In the genomic region with DNA sequence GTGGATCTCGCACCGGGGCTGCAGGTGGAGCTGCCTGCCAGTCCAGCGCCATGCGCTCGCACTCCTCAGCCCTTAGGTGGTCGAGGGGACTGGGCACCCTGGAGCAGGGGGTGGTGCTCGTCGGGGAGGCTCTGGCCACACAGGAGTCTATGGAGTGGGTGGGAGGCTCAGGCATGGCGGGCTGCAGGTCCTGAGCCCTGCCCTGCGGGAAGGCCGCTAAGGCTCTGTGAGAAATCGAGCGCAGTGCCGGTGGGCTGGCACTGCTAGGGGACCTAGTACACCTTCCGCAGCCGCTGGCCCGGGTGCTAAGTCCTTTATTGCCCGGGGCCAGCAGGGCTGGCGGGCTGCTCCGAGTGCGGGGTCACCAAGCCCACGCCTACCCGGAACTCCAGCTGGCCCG, we compare ENCODE assay signal across 2 cellular contexts. TPM values are rescaled to one million over a fixed set of nuclear protein-coding genes. Genes with fewer than 3 reads are reported as not detected.
"Had no signal": no experiment of that assay in that cellular context is flagged by ENCODE, and none has a peak within 500 bp of the region (broad histone marks: within the 10 kb centered on the region; RNA-seq: fewer than 3 reads in every experiment).

No MANE protein-coding gene starts in this region.

RNA-seq across cellular contexts. Expression of gene TGIF2LX, which starts 43.9 kb away (rescaled TPM):
- total RNA-seq: G401, GM12878 had no signal
